9 cellular contexts compared by ENCODE assay signal in the genomic region with DNA sequence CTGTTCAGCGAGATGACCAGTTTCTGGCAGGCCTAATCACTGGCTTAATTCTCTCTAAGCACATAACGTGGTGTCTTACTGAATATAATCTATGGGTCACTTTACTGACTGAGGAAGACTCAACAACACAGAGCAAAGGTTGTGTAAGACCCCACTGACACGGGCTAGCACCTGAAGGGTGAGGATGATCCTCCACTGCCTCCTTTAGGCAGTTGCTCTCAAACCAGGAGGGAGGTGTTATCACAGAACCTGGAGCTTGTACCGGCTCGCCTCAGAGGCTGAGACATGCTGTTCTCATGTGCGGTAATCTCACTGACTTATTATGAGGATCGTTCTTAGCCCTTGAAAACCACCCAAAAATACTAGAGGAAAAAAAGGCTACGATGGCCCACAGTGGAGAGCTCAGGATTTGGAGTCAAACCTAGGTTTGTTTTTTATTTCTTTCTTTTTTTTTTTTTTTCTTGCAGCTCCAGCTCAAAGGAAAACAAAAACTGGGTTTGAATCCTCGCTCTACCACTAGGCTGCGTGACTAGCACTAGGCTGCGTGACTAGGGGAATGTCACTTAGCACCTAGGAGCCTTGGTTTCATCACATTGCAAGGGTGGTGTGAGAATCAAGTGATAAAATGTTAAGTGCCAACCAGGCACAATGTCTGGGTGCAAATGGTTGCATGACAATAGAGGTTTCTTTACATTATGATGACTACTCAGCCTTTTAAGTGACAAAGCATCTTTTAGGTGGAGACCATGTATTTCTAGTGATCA. TPM values are rescaled to one million over a fixed set of nuclear protein-coding genes. Genes with fewer than 3 reads are reported as not detected.
DNase-seq lines count a peak whose midpoint lies in the region; ATAC-seq and TF ChIP-seq lines count a peak whose summit lies in the region.
"Had no signal": no experiment of that assay in that cellular context is flagged by ENCODE, and none has a peak within 500 bp of the region (broad histone marks: within the 10 kb centered on the region; RNA-seq: fewer than 3 reads in every experiment).

No MANE protein-coding gene starts in this region.

- H3K4me2 ChIP-seq in SU-DHL-6 (ENCODE audit: low read depth, low read length, poor library complexity, severe bottlenecking) = peak overlapping the region; percentile 57

- H4K20me1 ChIP-seq in SU-DHL-6 (ENCODE audit: low read depth, low read length) = no peaks in the 10 kb centered on the region

- H3K36me3 ChIP-seq in SU-DHL-6 (ENCODE audit: low read length) = no peaks in the 10 kb centered on the region
- peaks cover 0 to 37% (median 10%) of the 10 kb centered on the region in 4 donors for H3K36me3 ChIP-seq in esophagus muscularis mucosa

- no peaks in the 10 kb centered on the region for H3K9me3 ChIP-seq in SU-DHL-6 (ENCODE audit: insufficient read depth, low read length)
- H3K9me3 ChIP-seq in esophagus muscularis mucosa = no peaks in the 10 kb centered on the region

- no peaks in the 10 kb centered on the region for H3K79me2 ChIP-seq in SU-DHL-6 (ENCODE audit: insufficient read depth, low read length)

- TF ChIP-seq CTCF in SU-DHL-6 (IDR thresholded peaks at IDR 0.05; ENCODE audit: insufficient read depth, low read length, poor library complexity, severe bottlenecking) (no peak), esophagus muscularis mucosa (IDR thresholded peaks at IDR 0.05) (no peak)

- no peaks in the 10 kb centered on the region for H3K27me3 ChIP-seq in SU-DHL-6 (ENCODE audit: low read length)
- H3K27me3 ChIP-seq in esophagus muscularis mucosa = no peaks in the 10 kb centered on the region

- peak; percentile 11 to 13 for DNase-seq in NOMO-1 (lab: John Stamatoyannopoulos, UW; ENCODE audit: unreplicated experiment in 2 of 2)
- DNase-seq in NOMO-1 treated with dmso at 0.1 percent for 144 hours (lab: John Stamatoyannopoulos, UW; ENCODE audit: unreplicated experiment) = no peak
- no peak for DNase-seq in esophagus muscularis mucosa (ENCODE audit: extremely low spot score)
- peak; percentile 20 for DNase-seq in stimulated activated naive CD4-positive, alpha-beta T cell treated with Interleukin-2 at 50 U/mL for 16 hours (lab: John Stamatoyannopoulos, UW)
- no peak for DNase-seq in glomerular visceral epithelial cell (ENCODE audit: extremely low spot score)
- DNase-seq in left lobe of liver (ENCODE audit: low spot score) = no peak
- DNase-seq: NCI-H446 treated with DMSO at 0.1 percent for 48 hours had no signal

- H3K4me3 ChIP-seq in SU-DHL-6 (ENCODE audit: insufficient read depth, low read length, poor library complexity, severe bottlenecking) (no peak overlapping the region), esophagus muscularis mucosa (no peak overlapping the region)

- 96% methylated on average over 11 of the region's 11 CpGs for WGBS in esophagus muscularis mucosa

- TF ChIP-seq EP300 in esophagus muscularis mucosa (IDR thresholded peaks at IDR 0.05) = no peak

- H3K4me1 ChIP-seq in esophagus muscularis mucosa = peaks cover 0 to 18% (median 10%) of the 10 kb centered on the region in 4 donors

- H3K9ac ChIP-seq in SU-DHL-6 (ENCODE audit: low read length) = peak overlapping the region; percentile 42

- ATAC-seq in HG02970 (IDR thresholded peaks at IDR 0.05; ENCODE audit: low FRiP score, unreplicated experiment) (no peak), left lobe of liver (no peak)

- peak overlapping the region; percentile 79 for H3K27ac ChIP-seq in SU-DHL-6 (ENCODE audit: low read depth, low read length)
- H3K27ac ChIP-seq in esophagus muscularis mucosa (replicated peaks in 1 of 4) = peak overlapping the region; percentile 62 to 69 (median 66)

- peak overlapping the region; percentile 17 for H2AFZ ChIP-seq in SU-DHL-6 (ENCODE audit: low read depth, low read length, severe bottlenecking)

- intact Hi-C loops in esophagus muscularis mucosa (cut with DNase I) = no loop called here

- no peaks in the 10 kb centered on the region for H3F3A ChIP-seq in SU-DHL-6 (ENCODE audit: insufficient read depth)

- no peaks in the 10 kb centered on the region for H3K9me2 ChIP-seq in SU-DHL-6 (replicated peaks; ENCODE audit: insufficient read depth, low read length)

- no peak for TF ChIP-seq POLR2A in esophagus muscularis mucosa (IDR thresholded peaks at IDR 0.05; ENCODE audit: low read depth)

RNA-seq across cellular contexts. Expression of a gene that starts 28.1 kb away (rescaled TPM):
- total RNA-seq in esophagus muscularis mucosa (10 to 100 TPM; 10.1 to 14.5 (median 11.0) TPM), left lobe of liver (3.5 TPM)

Comparison
In these comparisons a context has a peak if more than half of its experiments do, and no peak if none do; other contexts are left out.
1. DNase-seq: peak in NOMO-1 (2 of 2) and stimulated activated naive CD4-positive, alpha-beta T cell treated with Interleukin-2 at 50 U/mL for 16 hours (single experiment); none in NOMO-1 treated with dmso at 0.1 percent for 144 hours (single experiment), esophagus muscularis mucosa (single experiment), glomerular visceral epithelial cell (single experiment) and left lobe of liver (single experiment).